Comparison of ENCODE assay signal across 1 cellular context in the genomic region with DNA sequence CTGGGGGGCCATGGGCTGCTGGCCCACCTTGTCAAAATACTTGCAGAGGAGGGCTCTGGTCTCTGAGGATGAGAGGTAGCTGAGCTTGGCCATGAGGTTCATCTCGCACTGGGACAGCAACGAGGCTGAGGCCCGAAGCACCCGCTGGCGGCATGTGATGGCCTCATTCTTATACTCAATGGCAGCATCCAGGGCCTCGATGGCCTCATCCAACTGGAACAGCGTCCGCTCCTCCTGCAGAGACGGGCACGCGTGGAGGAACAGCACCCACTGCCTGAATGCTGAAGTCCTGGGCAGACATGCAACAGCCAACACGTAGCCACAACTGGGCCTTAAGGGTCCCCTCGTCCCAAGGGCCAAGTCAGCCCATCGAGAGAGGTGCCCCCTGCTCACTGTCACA.
A peak's percentile ranks its signal among the peaks of the same experiment; 100 is the strongest.
TF ChIP-seq lines count a peak whose summit lies in the region.

No MANE protein-coding gene starts in this region.

TF ChIP-seq in K562, 482 proteins besides CTCF, POLR2A, EP300 and RAD21 (continued from another document):
- TF ChIP-seq ATF4 (CRISPR knock-in tag; IDR thresholded peaks at IDR 0.05) (no peak), POLR2G (IDR thresholded peaks at IDR 0.05; ENCODE audit: low read depth, low read length) (peak; percentile 54)
TF ChIP-seq in K562: peak in this region for 4.
